Comparison of ENCODE assay signal across 25 cellular contexts in genomic region chr7:151122794-151123484, GRCh38. TPM values are rescaled to one million over a fixed set of nuclear protein-coding genes. Genes with fewer than 3 reads are reported as not detected.
"Had no signal": no experiment of that assay in that cellular context is flagged by ENCODE, and none has a peak within 500 bp of the region (broad histone marks: within the 10 kb centered on the region; RNA-seq: fewer than 3 reads in every experiment).

No MANE protein-coding gene starts in this region.

- H3K27me3 ChIP-seq: MG63, SJCRH30 had no signal

- H3K9me3 Mint-ChIP-seq: activated CD4-positive, alpha-beta memory T cell treated with anti-CD3 and anti-CD28 coated beads, Interleukin-2, amount 10 ng/mL, durations not matched to agents 7 days and 5 days; activated CD4-positive, alpha-beta T cell treated with anti-CD3 and anti-CD28 coated beads, Interleukin-2, amount 10 ng/mL, durations not matched to agents 7 days and 5 days; activated naive CD4-positive, alpha-beta T cell treated with anti-CD3 and anti-CD28 coated beads, Interleukin-2, amount 10 ng/mL, durations not matched to agents 7 days and 5 days; activated naive CD8-positive, alpha-beta T cell treated with anti-CD3 and anti-CD28 coated beads for 36 hours; activated T-helper 17 cell treated with anti-CD3 and anti-CD28 coated beads, Interleukin-2, amount 50 U/mL, for 72 hours; T-helper 1 cell treated with Interleukin-12 subunit alpha and Interleukin-12 subunit beta and Interleukin-4 antibody, amounts not matched to agents 30 μg/mL and 1 μg/mL, for 36 hours had no signal

- H3K4me1 Mint-ChIP-seq: activated naive CD8-positive, alpha-beta T cell treated with anti-CD3 and anti-CD28 coated beads for 36 hours had no signal

- DNase-seq: activated CD4-positive, alpha-beta memory T cell treated with anti-CD3 and anti-CD28 coated beads, Interleukin-2, amount 10 ng/mL, durations not matched to agents 7 days and 5 days; activated CD4-positive, alpha-beta T cell treated with anti-CD3 and anti-CD28 coated beads, Interleukin-2, amount 10 ng/mL, durations not matched to agents 7 days and 5 days; activated CD4-positive, CD25-positive, alpha-beta regulatory T cell; activated gamma-delta T cell treated with Interleukin-2 at 50 U/mL for 16 hours; activated naive CD4-positive, alpha-beta T cell treated with anti-CD3 and anti-CD28 coated beads, Interleukin-2, amount 10 ng/mL, durations not matched to agents 7 days and 5 days; activated naive CD8-positive, alpha-beta T cell treated with anti-CD3 and anti-CD28 coated beads for 36 hours; activated T-cell treated with anti-CD3 and anti-CD28 coated beads for 4 hours; activated T-cell treated with anti-CD3 and anti-CD28 coated beads, Interleukin-2, amount 50 U/mL, for 48 hours; MG63; NCI-H1092 treated with DMSO at 0.1 percent for 48 hours; NCI-H1436; NCI-H1694 treated with DMSO at 0.1 percent for 48 hours; NCI-H2029 treated with DMSO at 0.1 percent for 48 hours; NCI-H345; NCI-H526 treated with DMSO at 0.1 percent for 48 hours; NK-92 treated with Interleukin-12 subunit alpha and Interleukin-12 subunit beta, amount 100 ng/mL, for 24 hours; OCI-M1; Right ventricle myocardium superior; RPMI8226; SJCRH30 had no signal

- H3K4me3 ChIP-seq: MG63, SJCRH30 had no signal

- H3K27ac Mint-ChIP-seq: activated CD4-positive, alpha-beta memory T cell treated with anti-CD3 and anti-CD28 coated beads, Interleukin-2, amount 10 ng/mL, durations not matched to agents 7 days and 5 days; activated CD4-positive, alpha-beta T cell treated with anti-CD3 and anti-CD28 coated beads, Interleukin-2, amount 10 ng/mL, durations not matched to agents 7 days and 5 days; activated naive CD8-positive, alpha-beta T cell treated with anti-CD3 and anti-CD28 coated beads for 36 hours; T-helper 1 cell treated with Interleukin-12 subunit alpha and Interleukin-12 subunit beta and Interleukin-4 antibody, amounts not matched to agents 30 μg/mL and 1 μg/mL, for 36 hours had no signal

- H3K4me3 Mint-ChIP-seq: activated CD4-positive, alpha-beta memory T cell treated with anti-CD3 and anti-CD28 coated beads, Interleukin-2, amount 10 ng/mL, durations not matched to agents 7 days and 5 days; activated CD4-positive, alpha-beta T cell treated with anti-CD3 and anti-CD28 coated beads, Interleukin-2, amount 10 ng/mL, durations not matched to agents 7 days and 5 days; activated naive CD4-positive, alpha-beta T cell treated with anti-CD3 and anti-CD28 coated beads, Interleukin-2, amount 10 ng/mL, durations not matched to agents 7 days and 5 days; activated naive CD8-positive, alpha-beta T cell treated with anti-CD3 and anti-CD28 coated beads for 36 hours; activated T-helper 17 cell treated with anti-CD3 and anti-CD28 coated beads, Interleukin-2, amount 50 U/mL, for 72 hours; T-helper 1 cell treated with Interleukin-12 subunit alpha and Interleukin-12 subunit beta and Interleukin-4 antibody, amounts not matched to agents 30 μg/mL and 1 μg/mL, for 36 hours had no signal

- H3K27ac ChIP-seq: KMS-11, SJCRH30 had no signal

- H3K27me3 Mint-ChIP-seq: activated CD4-positive, alpha-beta memory T cell treated with anti-CD3 and anti-CD28 coated beads, Interleukin-2, amount 10 ng/mL, durations not matched to agents 7 days and 5 days; activated CD4-positive, alpha-beta T cell treated with anti-CD3 and anti-CD28 coated beads, Interleukin-2, amount 10 ng/mL, durations not matched to agents 7 days and 5 days; activated naive CD8-positive, alpha-beta T cell treated with anti-CD3 and anti-CD28 coated beads for 36 hours; activated T-helper 17 cell treated with anti-CD3 and anti-CD28 coated beads, Interleukin-2, amount 50 U/mL, for 72 hours had no signal

RNA-seq across cellular contexts. Expression of gene GBX1, which starts 44.6 kb away (rescaled TPM):
- total RNA-seq: activated CD4-positive, alpha-beta memory T cell treated with anti-CD3 and anti-CD28 coated beads, Interleukin-2, amount 10 ng/mL, durations not matched to agents 7 days and 5 days; activated CD4-positive, alpha-beta T cell treated with anti-CD3 and anti-CD28 coated beads, Interleukin-2, amount 10 ng/mL, durations not matched to agents 7 days and 5 days; activated CD8-positive, alpha-beta memory T cell treated with anti-CD3 and anti-CD28 coated beads for 36 hours; activated naive CD8-positive, alpha-beta T cell treated with anti-CD3 and anti-CD28 coated beads for 36 hours; cerebellum had no signal
